ENCODE assay signal across 17 cellular contexts in the genomic region with DNA sequence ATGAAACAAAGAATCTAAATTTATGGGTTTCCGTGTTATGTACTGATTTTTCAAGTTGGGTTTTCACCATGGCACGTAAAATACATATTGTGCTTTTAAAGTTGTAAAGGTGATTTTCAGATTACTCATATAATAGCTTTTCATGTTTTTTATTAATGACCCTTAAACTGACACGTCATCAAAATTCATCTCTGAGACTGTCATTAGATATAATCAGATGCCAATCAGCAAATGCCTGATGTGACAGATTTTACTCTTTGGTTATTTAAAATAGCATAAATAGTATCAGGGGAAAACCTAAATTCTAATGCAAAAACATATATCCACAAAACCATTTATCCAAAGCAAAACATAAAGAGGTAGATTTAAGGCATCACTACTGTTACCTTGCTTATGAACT. TPM values are rescaled to one million over a fixed set of nuclear protein-coding genes. Genes with fewer than 3 reads are reported as not detected.
DNase-seq lines count a peak whose midpoint lies in the region; ATAC-seq, FAIRE-seq and TF ChIP-seq lines count a peak whose summit lies in the region.
"Had no signal": no experiment of that assay in that cellular context is flagged by ENCODE, and none has a peak within 500 bp of the region (broad histone marks: within the 10 kb centered on the region; RNA-seq: fewer than 3 reads in every experiment).

No MANE protein-coding gene starts in this region.

- peak; percentile 36 for FAIRE-seq in GM18507 (lab: Jason Lieb, UNC)
- FAIRE-seq in D721Med (lab: Jason Lieb, UNC) = no peak
- FAIRE-seq in urothelium cell line (lab: Jason Lieb, UNC) = no peak

- H3K27ac Mint-ChIP-seq in T-helper 17 cell = peak overlapping the region; percentile 54

- TF ChIP-seq POLR2A in esophagus squamous epithelium (IDR thresholded peaks at IDR 0.05) = no peak

- no peak overlapping the region for H3K4me3 Mint-ChIP-seq in T-helper 17 cell
- H3K4me3 Mint-ChIP-seq: CD4-positive, alpha-beta memory T cell; GM23338 had no signal

- DNase-seq in A673 (ENCODE audit: low spot score) = no peak
- no peak for DNase-seq in GM18507 (ENCODE audit: extremely low spot score, insufficient read length, low read depth)
- DNase-seq in T-helper 17 cell = no peak
- DNase-seq in psoas muscle = no peak
- DNase-seq in D721Med (ENCODE audit: insufficient read length, low spot score) = no peak
- no peak for DNase-seq in esophagus squamous epithelium (lab: John Stamatoyannopoulos, UW)
- DNase-seq in urothelium cell line (ENCODE audit: low spot score) = no peak
- DNase-seq: BE2C; CD4-positive, alpha-beta memory T cell; DMS153; DMS79 treated with DMSO at 0.1 percent for 48 hours; EL; GF-D8; H7 had no signal

- H3K9me3 ChIP-seq in A673 (ENCODE audit: low read depth, low read length, poor library complexity, severe bottlenecking) (no peaks in the 10 kb centered on the region), T-helper 17 cell (ENCODE audit: control insufficient read depth, low read length, poor library complexity, severe bottlenecking) (no peaks in the 10 kb centered on the region), psoas muscle (no peaks in the 10 kb centered on the region), esophagus squamous epithelium (no peaks in the 10 kb centered on the region)
- H3K9me3 ChIP-seq: BE2C had no signal

- H3K27ac ChIP-seq in A673 (ENCODE audit: low read depth, low read length, poor library complexity, severe bottlenecking) (peak overlapping the region; percentile 15), psoas muscle (peak overlapping the region; percentile 92), esophagus squamous epithelium (no peak overlapping the region)
- H3K27ac ChIP-seq: C4-2B had no signal

- ATAC-seq in T-helper 17 cell = no peak
- ATAC-seq in psoas muscle = no peak
- ATAC-seq in HG03097 (IDR thresholded peaks at IDR 0.05; ENCODE audit: low FRiP score, unreplicated experiment) = no peak
- ATAC-seq: GM23338 had no signal

- 88 to 96% (median 91%) methylated on average over 3 of the region's 3 CpGs for WGBS in psoas muscle, 3 donors
- 91 to 92% methylated on average over 3 of the region's 3 CpGs for WGBS in esophagus squamous epithelium, 2 donors

- H3K4me1 Mint-ChIP-seq in T-helper 17 cell = peaks cover 22% of the 10 kb centered on the region

- no peak overlapping the region for H3K4me3 ChIP-seq in A673 (ENCODE audit: low read depth, low read length, poor library complexity, severe bottlenecking)
- H3K4me3 ChIP-seq in psoas muscle = no peak overlapping the region
- no peak overlapping the region for H3K4me3 ChIP-seq in esophagus squamous epithelium
- H3K4me3 ChIP-seq: GM23338 had no signal

- H3K27me3 ChIP-seq in A673 (replicated peaks; ENCODE audit: insufficient read depth, low read depth, low read length, poor library complexity) = no peaks in the 10 kb centered on the region
- no peaks in the 10 kb centered on the region for H3K27me3 ChIP-seq in psoas muscle (ENCODE audit: insufficient read depth in 3 of 3, low read length in 2 of 3)
- H3K27me3 ChIP-seq in esophagus squamous epithelium = no peaks in the 10 kb centered on the region
- H3K27me3 ChIP-seq: BE2C had no signal

- POLR2A ChIA-PET in A673 (lab: Charles Lee; ENCODE audit: low non-redundant PET) = no interaction called here

- no TSS peak for BruUV-seq in A673 (replicated peaks; lab: Mats Ljungman, UMichigan)

- H3K4me1 ChIP-seq in A673 (ENCODE audit: insufficient read depth, low read length, poor library complexity, severe bottlenecking) = peaks cover 68% of the 10 kb centered on the region
- H3K4me1 ChIP-seq in psoas muscle = peaks cover 37% of the 10 kb centered on the region
- peaks cover 0 to 12% (median 0%) of the 10 kb centered on the region in 3 donors for H3K4me1 ChIP-seq in esophagus squamous epithelium

- CTCF ChIA-PET in A673 (lab: Charles Lee) = no interaction called here

- H3K36me3 Mint-ChIP-seq in T-helper 17 cell (ENCODE audit: low read depth) = peaks cover 2% of the 10 kb centered on the region

- no peak for TF ChIP-seq CTCF in A673 (conservative IDR thresholded peaks at IDR 0.05; ENCODE audit: low read depth, low read length)
- no peak for TF ChIP-seq CTCF in psoas muscle (IDR thresholded peaks at IDR 0.05)
- no peak for TF ChIP-seq CTCF in D721Med (IDR thresholded peaks at IDR 0.05; ENCODE audit: insufficient read depth, missing control alignments)
- TF ChIP-seq CTCF in esophagus squamous epithelium (IDR thresholded peaks at IDR 0.05) = no peak

- H3K27me3 Mint-ChIP-seq in T-helper 17 cell = no peaks in the 10 kb centered on the region
- H3K27me3 Mint-ChIP-seq: CD4-positive, alpha-beta memory T cell had no signal

- H3K36me3 ChIP-seq in A673 (ENCODE audit: insufficient read depth, low read length, poor library complexity, severe bottlenecking) = no peaks in the 10 kb centered on the region
- no peaks in the 10 kb centered on the region for H3K36me3 ChIP-seq in psoas muscle (ENCODE audit: insufficient read depth in 1 of 2, low read depth in 1 of 2)
- no peaks in the 10 kb centered on the region for H3K36me3 ChIP-seq in esophagus squamous epithelium
- H3K36me3 ChIP-seq: BE2C had no signal

- intact Hi-C loops in A673 (cut with micrococcal nuclease; ENCODE audit: unreplicated experiment) (no loop called here), psoas muscle (cut with DNase I) (loop anchor here in 1 of 2 donors (10.0 kb wide), 1 partner anchor 1290 kb away; no protein-coding TSS in a partner anchor), esophagus squamous epithelium (cut with DNase I) (no loop called here)

RNA-seq across cellular contexts. Expression of a gene that starts 11.0 kb away (rescaled TPM):
- total RNA-seq in A673 (2021) (7.4 and 11.6 TPM in 2 replicates), T-helper 17 cell (10 to 100 TPM; 23.6 to 27.1 TPM), psoas muscle (1 to 10 TPM; 2.8 to 5.7 (median 5.3) TPM), esophagus squamous epithelium (1 to 10 TPM in 3 of 4 donors, under 1 TPM in 1; 0.91 to 6.5 (median 3.3) TPM)
- polyA plus RNA-seq in psoas muscle = 1 to 10 TPM in 1 of 3 donors, under 1 TPM in 2; 0.38 to 1.3 (median 0.84) TPM

Comparison
In these comparisons a context has a peak if more than half of its experiments do, and no peak if none do; other contexts are left out.
1. H3K27ac ChIP-seq: peak in A673 (single experiment) and psoas muscle (single experiment); none in esophagus squamous epithelium (0 of 4).